ENCODE assay signal across 21 cellular contexts in the genomic region with DNA sequence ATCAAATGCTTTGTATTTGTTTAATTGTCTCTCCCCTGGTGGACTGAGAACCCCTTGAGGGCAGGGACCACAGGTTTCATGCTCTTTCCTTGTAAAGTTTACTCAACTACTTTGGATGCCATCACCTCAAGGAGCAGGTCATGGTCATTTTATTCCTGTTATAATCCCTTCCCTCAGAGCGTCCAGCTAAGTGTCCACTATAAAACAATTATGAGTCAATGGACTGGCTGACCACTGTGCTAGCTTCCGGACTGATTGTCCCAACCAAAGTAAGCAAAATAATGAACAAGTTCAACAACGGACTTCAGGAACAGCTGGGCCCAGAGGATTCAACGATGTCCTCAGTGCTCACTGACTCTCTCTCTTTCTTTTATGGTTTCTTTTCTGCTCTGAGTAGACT. TPM values are rescaled to one million over a fixed set of nuclear protein-coding genes. Genes with fewer than 3 reads are reported as not detected.
"Had no signal": no experiment of that assay in that cellular context is flagged by ENCODE, and none has a peak within 500 bp of the region (broad histone marks: within the 10 kb centered on the region; RNA-seq: fewer than 3 reads in every experiment).

No MANE protein-coding gene starts in this region.

- ATAC-seq: foreskin keratinocyte; left cardiac atrium; lower lobe of right lung; natural killer cell treated with Interleukin-12 subunit alpha and Interleukin-12 subunit beta and Interleukin-15 and Interleukin-18, amount 100 ng/mL, for 72 hours; right cardiac atrium; stimulated activated effector memory CD8-positive, alpha-beta T cell treated with anti-CD3 and anti-CD28 coated beads, Interleukin-12 subunit alpha, Interleukin-12 subunit beta, amount 100 ng/mL, for 72 hours had no signal

- H3K27ac ChIP-seq: foreskin keratinocyte, left ventricle myocardium inferior, lower lobe of right lung, neural progenitor cell, pancreas, tibial artery, upper lobe of left lung, uterus had no signal

- H3K36me3 ChIP-seq: left ventricle myocardium inferior, lower lobe of right lung, neural progenitor cell, pancreas, tibial artery, upper lobe of left lung, uterus had no signal

- H3K9me3 Mint-ChIP-seq: dendritic cell treated with granulocyte-macrophage colony-stimulating factor and Interleukin-4, amounts not matched to agents 40 ng/mL and 50 ng/mL, for 4 days; memory B cell; mesothelial cell of epicardium; natural killer cell treated with Interleukin-12 subunit alpha and Interleukin-12 subunit beta and Interleukin-15 and Interleukin-18, amount 100 ng/mL, for 72 hours; neural progenitor cell; stimulated activated effector memory CD8-positive, alpha-beta T cell treated with anti-CD3 and anti-CD28 coated beads, Interleukin-12 subunit alpha, Interleukin-12 subunit beta, amount 100 ng/mL, for 72 hours; stimulated activated naive CD8-positive, alpha-beta T cell treated with anti-CD3 and anti-CD28 coated beads, Interleukin-15, Interleukin-2, amounts not matched to agents 100 ng/mL and 50 ng/mL, for 24 hours had no signal

- H3K27me3 ChIP-seq: foreskin keratinocyte, neural progenitor cell, pancreas, upper lobe of left lung, uterus had no signal

- H3K4me1 ChIP-seq: foreskin keratinocyte, left ventricle myocardium inferior, lower lobe of right lung, neural progenitor cell, pancreas, tibial artery, uterus had no signal

- H3K27me3 Mint-ChIP-seq: dendritic cell treated with granulocyte-macrophage colony-stimulating factor and Interleukin-4, amounts not matched to agents 40 ng/mL and 50 ng/mL, for 4 days; stimulated activated naive CD8-positive, alpha-beta T cell treated with anti-CD3 and anti-CD28 coated beads, Interleukin-15, Interleukin-2, amounts not matched to agents 100 ng/mL and 50 ng/mL, for 24 hours had no signal

- H3K4me3 Mint-ChIP-seq: dendritic cell treated with granulocyte-macrophage colony-stimulating factor and Interleukin-4, amounts not matched to agents 40 ng/mL and 50 ng/mL, for 4 days; memory B cell; mesothelial cell of epicardium; natural killer cell treated with Interleukin-12 subunit alpha and Interleukin-12 subunit beta and Interleukin-15 and Interleukin-18, amount 100 ng/mL, for 72 hours; neural progenitor cell; stimulated activated effector memory CD8-positive, alpha-beta T cell treated with anti-CD3 and anti-CD28 coated beads, Interleukin-12 subunit alpha, Interleukin-12 subunit beta, amount 100 ng/mL, for 72 hours; stimulated activated naive CD8-positive, alpha-beta T cell treated with anti-CD3 and anti-CD28 coated beads, Interleukin-15, Interleukin-2, amounts not matched to agents 100 ng/mL and 50 ng/mL, for 24 hours had no signal

- H3K36me3 Mint-ChIP-seq: memory B cell; mesothelial cell of epicardium; natural killer cell treated with Interleukin-12 subunit alpha and Interleukin-12 subunit beta and Interleukin-15 and Interleukin-18, amount 100 ng/mL, for 72 hours; neural progenitor cell; stimulated activated effector memory CD8-positive, alpha-beta T cell treated with anti-CD3 and anti-CD28 coated beads, Interleukin-12 subunit alpha, Interleukin-12 subunit beta, amount 100 ng/mL, for 72 hours had no signal

- H3K4me3 ChIP-seq: left ventricle myocardium inferior, lower lobe of right lung, neural progenitor cell, pancreas, tibial artery, upper lobe of left lung, uterus had no signal

- DNase-seq: foreskin keratinocyte; kidney; left cardiac atrium; left ventricle myocardium inferior; lower lobe of right lung; occipital lobe; right cardiac atrium; stimulated activated CD4-positive, alpha-beta T cell treated with anti-CD3 and anti-CD28 coated beads, Interleukin-4, amount 100 ng/mL, for 1 hour; stimulated activated CD8-positive, alpha-beta memory T cell treated with anti-CD3 and anti-CD28 coated beads, Interleukin-4, amount 100 ng/mL, for 48 hours; tibial artery; upper lobe of left lung; uterus had no signal

- H3K9me3 ChIP-seq: left ventricle myocardium inferior, lower lobe of right lung, pancreas, tibial artery, upper lobe of left lung, uterus had no signal

- H3K4me1 Mint-ChIP-seq: memory B cell; mesothelial cell of epicardium; neural progenitor cell; stimulated activated effector memory CD8-positive, alpha-beta T cell treated with anti-CD3 and anti-CD28 coated beads, Interleukin-12 subunit alpha, Interleukin-12 subunit beta, amount 100 ng/mL, for 72 hours had no signal

- H2AFZ ChIP-seq: neural progenitor cell had no signal

- H3K4me2 ChIP-seq: neural progenitor cell had no signal

- H3K27ac Mint-ChIP-seq: dendritic cell treated with granulocyte-macrophage colony-stimulating factor and Interleukin-4, amounts not matched to agents 40 ng/mL and 50 ng/mL, for 4 days; memory B cell; mesothelial cell of epicardium; natural killer cell treated with Interleukin-12 subunit alpha and Interleukin-12 subunit beta and Interleukin-15 and Interleukin-18, amount 100 ng/mL, for 72 hours; neural progenitor cell; progenitor cell of endocrine pancreas; stimulated activated effector memory CD8-positive, alpha-beta T cell treated with anti-CD3 and anti-CD28 coated beads, Interleukin-12 subunit alpha, Interleukin-12 subunit beta, amount 100 ng/mL, for 72 hours; stimulated activated naive CD8-positive, alpha-beta T cell treated with anti-CD3 and anti-CD28 coated beads, Interleukin-15, Interleukin-2, amounts not matched to agents 100 ng/mL and 50 ng/mL, for 24 hours had no signal

RNA-seq across cellular contexts. Expression of gene AK7, which starts 18.2 kb away (rescaled TPM):
- total RNA-seq: natural killer cell treated with Interleukin-12 subunit alpha and Interleukin-12 subunit beta and Interleukin-15 and Interleukin-18, amount 100 ng/mL, for 72 hours had no signal
